ENCODE assay signal across 2 cellular contexts in genomic region chr14:77967110-77967509, GRCh38.
TF ChIP-seq lines count a peak whose summit lies in the region.

No MANE protein-coding gene starts in this region.

TF ChIP-seq in HepG2, 621 proteins besides CTCF, POLR2A, EP300 and RAD21:
- TF ChIP-seq ZNF687 (CRISPR knock-in tag; IDR thresholded peaks at IDR 0.05) (no peak), ZNF329 (CRISPR knock-in tag; IDR thresholded peaks at IDR 0.05; ENCODE audit: low read depth) (peak; percentile 95)
- TF ChIP-seq, protein P1, sequence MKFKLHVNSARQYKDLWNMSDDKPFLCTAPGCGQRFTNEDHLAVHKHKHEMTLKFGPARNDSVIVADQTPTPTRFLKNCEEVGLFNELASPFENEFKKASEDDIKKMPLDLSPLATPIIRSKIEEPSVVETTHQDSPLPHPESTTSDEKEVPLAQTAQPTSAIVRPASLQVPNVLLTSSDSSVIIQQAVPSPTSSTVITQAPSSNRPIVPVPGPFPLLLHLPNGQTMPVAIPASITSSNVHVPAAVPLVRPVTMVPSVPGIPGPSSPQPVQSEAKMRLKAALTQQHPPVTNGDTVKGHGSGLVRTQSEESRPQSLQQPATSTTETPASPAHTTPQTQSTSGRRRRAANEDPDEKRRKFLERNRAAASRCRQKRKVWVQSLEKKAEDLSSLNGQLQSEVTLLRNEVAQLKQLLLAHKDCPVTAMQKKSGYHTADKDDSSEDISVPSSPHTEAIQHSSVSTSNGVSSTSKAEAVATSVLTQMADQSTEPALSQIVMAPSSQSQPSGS (CRISPR knock-in tag; IDR thresholded peaks at IDR 0.05): no peak

TF ChIP-seq in IMR-90, 13 proteins besides CTCF, POLR2A, EP300 and RAD21:
- TF ChIP-seq NFE2L2 (IDR thresholded peaks at IDR 0.05; ENCODE audit: low read depth, low read length) (no peak), BHLHE40 (IDR thresholded peaks at IDR 0.05; ENCODE audit: low read depth, low read length) (no peak), MAFK (IDR thresholded peaks at IDR 0.05; ENCODE audit: low read depth, low read length) (no peak), MAZ (IDR thresholded peaks at IDR 0.05; ENCODE audit: borderline replicate concordance, low read depth, low read length) (no peak), RCOR1 (IDR thresholded peaks at IDR 0.05; ENCODE audit: insufficient replicate concordance, low read length) (no peak), ELK1 (IDR thresholded peaks at IDR 0.05; ENCODE audit: borderline replicate concordance, low read depth, low read length) (no peak), FOS (IDR thresholded peaks at IDR 0.05; ENCODE audit: low read depth, low read length) (no peak), RFX5 (IDR thresholded peaks at IDR 0.05; ENCODE audit: low read depth, low read length) (no peak), USF2 (IDR thresholded peaks at IDR 0.05; ENCODE audit: low read depth, low read length) (no peak), SMC3 (IDR thresholded peaks at IDR 0.05; ENCODE audit: low read depth, low read length) (no peak), CEBPB (IDR thresholded peaks at IDR 0.05; ENCODE audit: low read depth, low read length) (no peak), CHD1 (IDR thresholded peaks at IDR 0.05; ENCODE audit: low read depth, low read length) (no peak)
